ENCODE assay signal across 21 cellular contexts in the genomic region with DNA sequence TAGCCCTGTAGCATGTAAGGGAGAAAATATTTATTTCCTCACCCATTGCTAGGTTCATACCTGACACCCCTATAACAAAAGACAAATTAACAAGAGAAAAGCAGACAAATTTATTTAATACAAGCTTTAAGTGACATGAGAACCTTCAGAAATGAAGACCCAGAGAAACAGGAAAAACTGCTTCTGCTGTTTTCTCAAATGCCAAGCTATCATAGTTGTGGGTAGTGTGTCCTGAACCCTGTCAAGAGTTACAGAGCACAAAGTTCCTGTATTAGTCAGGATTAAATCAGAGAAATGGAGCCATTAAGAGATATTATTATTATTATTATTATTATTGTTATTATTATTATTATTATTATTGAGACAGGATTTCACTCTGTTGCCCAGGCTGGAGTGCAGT. TPM values are rescaled to one million over a fixed set of nuclear protein-coding genes. Genes with fewer than 3 reads are reported as not detected.
"Had no signal": no experiment of that assay in that cellular context is flagged by ENCODE, and none has a peak within 500 bp of the region (broad histone marks: within the 10 kb centered on the region; RNA-seq: fewer than 3 reads in every experiment).

No MANE protein-coding gene starts in this region.

- H3K27ac Mint-ChIP-seq: activated CD4-positive, alpha-beta memory T cell treated with anti-CD3 and anti-CD28 coated beads, Interleukin-2, amount 10 ng/mL, durations not matched to agents 7 days and 5 days; activated CD4-positive, alpha-beta T cell treated with anti-CD3 and anti-CD28 coated beads, Interleukin-2, amount 10 ng/mL, durations not matched to agents 7 days and 5 days; activated naive CD8-positive, alpha-beta T cell; activated T-helper 17 cell treated with anti-CD3 and anti-CD28 coated beads, Interleukin-2, amount 50 U/mL, for 72 hours; effector memory CD8-positive, alpha-beta T cell; T-helper 17 cell; T-helper 2 cell treated with Interferon-gamma antibody and Interleukin-4, amounts not matched to agents 5 μg/mL and 100 μg/mL, for 36 hours had no signal

- H3K27ac ChIP-seq: brain microvascular endothelial cell, esophagus muscularis mucosa, foreskin keratinocyte, gastrocnemius medialis, heart left ventricle had no signal

- H3K4me3 ChIP-seq: esophagus muscularis mucosa, gastrocnemius medialis, heart left ventricle had no signal

- H3K36me3 ChIP-seq: brain microvascular endothelial cell, esophagus muscularis mucosa, gastrocnemius medialis, heart left ventricle had no signal

- H3K36me3 Mint-ChIP-seq: activated naive CD8-positive, alpha-beta T cell had no signal

- H3K9me3 Mint-ChIP-seq: activated CD4-positive, alpha-beta memory T cell treated with anti-CD3 and anti-CD28 coated beads, Interleukin-2, amount 10 ng/mL, durations not matched to agents 7 days and 5 days; activated CD4-positive, alpha-beta T cell treated with anti-CD3 and anti-CD28 coated beads, Interleukin-2, amount 10 ng/mL, durations not matched to agents 7 days and 5 days; activated T-cell treated with anti-CD3 and anti-CD28 coated beads, Interleukin-2, amount 50 U/mL, for 4 hours; activated T-helper 17 cell treated with anti-CD3 and anti-CD28 coated beads, Interleukin-2, amount 50 U/mL, for 72 hours; effector memory CD8-positive, alpha-beta T cell; T-helper 2 cell treated with Interferon-gamma antibody and Interleukin-4, amounts not matched to agents 5 μg/mL and 100 μg/mL, for 36 hours had no signal

- ATAC-seq: activated T-cell treated with anti-CD3 and anti-CD28 coated beads, Interleukin-2, amount 50 U/mL, for 4 hours; activated T-helper 17 cell treated with anti-CD3 and anti-CD28 coated beads, Interleukin-2, amount 50 U/mL, for 72 hours; effector memory CD8-positive, alpha-beta T cell; gastrocnemius medialis; heart left ventricle; T-helper 17 cell had no signal

- FAIRE-seq: astrocyte, colon had no signal

- H3K4me1 Mint-ChIP-seq: activated T-helper 17 cell treated with anti-CD3 and anti-CD28 coated beads, Interleukin-2, amount 50 U/mL, for 72 hours; T-helper 17 cell had no signal

- H3K27me3 Mint-ChIP-seq: activated CD4-positive, alpha-beta T cell treated with anti-CD3 and anti-CD28 coated beads, Interleukin-2, amount 10 ng/mL, durations not matched to agents 7 days and 5 days; activated naive CD8-positive, alpha-beta T cell; activated T-helper 17 cell treated with anti-CD3 and anti-CD28 coated beads, Interleukin-2, amount 50 U/mL, for 72 hours; effector memory CD8-positive, alpha-beta T cell; T-helper 17 cell had no signal

- H3K4me3 Mint-ChIP-seq: activated CD4-positive, alpha-beta memory T cell treated with anti-CD3 and anti-CD28 coated beads, Interleukin-2, amount 10 ng/mL, durations not matched to agents 7 days and 5 days; activated CD4-positive, alpha-beta T cell treated with anti-CD3 and anti-CD28 coated beads, Interleukin-2, amount 10 ng/mL, durations not matched to agents 7 days and 5 days; activated naive CD8-positive, alpha-beta T cell; activated T-cell treated with anti-CD3 and anti-CD28 coated beads, Interleukin-2, amount 50 U/mL, for 4 hours; activated T-helper 17 cell treated with anti-CD3 and anti-CD28 coated beads, Interleukin-2, amount 50 U/mL, for 72 hours; effector memory CD8-positive, alpha-beta T cell; T-helper 17 cell; T-helper 2 cell treated with Interferon-gamma antibody and Interleukin-4, amounts not matched to agents 5 μg/mL and 100 μg/mL, for 36 hours had no signal

- DNase-seq: activated CD4-positive, CD25-positive, alpha-beta regulatory T cell; amniotic stem cell; brain microvascular endothelial cell; cortex of kidney; foreskin keratinocyte; gastrocnemius medialis; T1000 had no signal

- H3K4me1 ChIP-seq: esophagus muscularis mucosa, foreskin keratinocyte, gastrocnemius medialis, heart left ventricle had no signal

- H3K27me3 ChIP-seq: brain microvascular endothelial cell, esophagus muscularis mucosa, foreskin keratinocyte, gastrocnemius medialis had no signal

- H3K9me3 ChIP-seq: esophagus muscularis mucosa, gastrocnemius medialis, heart left ventricle had no signal

RNA-seq across cellular contexts. Expression of a gene that starts 17.5 kb away (rescaled TPM):
- total RNA-seq: activated CD4-positive, alpha-beta memory T cell treated with anti-CD3 and anti-CD28 coated beads, Interleukin-2, amount 10 ng/mL, durations not matched to agents 7 days and 5 days; activated CD4-positive, alpha-beta T cell treated with anti-CD3 and anti-CD28 coated beads, Interleukin-2, amount 10 ng/mL, durations not matched to agents 7 days and 5 days; activated T-cell treated with anti-CD3 and anti-CD28 coated beads, Interleukin-2, amount 50 U/mL, for 4 hours; activated T-helper 17 cell treated with anti-CD3 and anti-CD28 coated beads, Interleukin-2, amount 50 U/mL, for 72 hours; dermis blood vessel endothelial cell; epithelial cell of proximal tubule; esophagus muscularis mucosa; foreskin keratinocyte; heart left ventricle; T-helper 17 cell had no signal
- polyA plus RNA-seq: foreskin keratinocyte had no signal
